8 cellular contexts compared by ENCODE assay signal in genomic region chr17:75012320-75013076, GRCh38. TPM values are rescaled to one million over a fixed set of nuclear protein-coding genes. Genes with fewer than 3 reads are reported as not detected.
DNase-seq lines count a peak whose midpoint lies in the region; FAIRE-seq and TF ChIP-seq lines count a peak whose summit lies in the region.

Gene MRPL58 (plus strand): TSS chr17:75012670. CDS start chr17:75012687, 17 bp downstream.

- intact Hi-C loops in activated naive CD4-positive, alpha-beta T cell treated with anti-CD3 and anti-CD28 coated beads for 36 hours (cut with micrococcal nuclease) = loop anchor here (1.0 to 2.0 kb wide), 3 partner anchors 22 to 52 kb away; partner anchors contain the start of genes ATP5PD and KCTD2

- peak; percentile 79 for TF ChIP-seq POLR2A in H54 (IDR thresholded peaks at IDR 0.05; ENCODE audit: low read depth, low read length)

- H3K27ac Mint-ChIP-seq in activated naive CD4-positive, alpha-beta T cell treated with anti-CD3 and anti-CD28 coated beads for 36 hours = peak within 1 kb of the TSS; percentile 81

- peak within 1 kb of the TSS; percentile 91 for H3K4me3 Mint-ChIP-seq in activated naive CD4-positive, alpha-beta T cell treated with anti-CD3 and anti-CD28 coated beads for 36 hours

- no peaks in the 10 kb centered on the region for H3K9me3 Mint-ChIP-seq in activated naive CD4-positive, alpha-beta T cell treated with anti-CD3 and anti-CD28 coated beads for 36 hours

- H3K27me3 Mint-ChIP-seq in activated naive CD4-positive, alpha-beta T cell treated with anti-CD3 and anti-CD28 coated beads for 36 hours (ENCODE audit: low read depth) = no peaks in the 10 kb centered on the region

- peaks cover 15% of the 10 kb centered on the region for H3K36me3 Mint-ChIP-seq in activated naive CD4-positive, alpha-beta T cell treated with anti-CD3 and anti-CD28 coated beads for 36 hours (ENCODE audit: low read depth)

- CTCF ChIA-PET in activated naive CD4-positive, alpha-beta T cell treated with anti-CD3 and anti-CD28 coated beads for 36 hours (lab: Charles Lee) = interaction anchor here (0.6 to 4.3 kb wide), 21 partner anchors 11 to 400 kb away, joined by 3 to 56 read pairs (median 5); partner anchors contain the start of genes CDR2L, OTOP2 and USH1G

- peaks cover 35% of the 10 kb centered on the region for H3K4me1 Mint-ChIP-seq in activated naive CD4-positive, alpha-beta T cell treated with anti-CD3 and anti-CD28 coated beads for 36 hours (ENCODE audit: low read depth)

- in situ Hi-C loops in SK-MEL-5 (cut with HindIII; ENCODE audit: low pct_unique_long_range_greater_than_20kb, low sequenced_read_pairs) = no loop called here

- DNase-seq in GDM1 (lab: John Stamatoyannopoulos, UW) (peak; percentile 79), H54 (ENCODE audit: insufficient read length, low spot score) (peak; percentile 92), LoVo (ENCODE audit: low spot score) (peak; percentile 89), SK-MEL-5 (ENCODE audit: low read depth, low spot score) (peak; percentile 88), germinal center (ENCODE audit: low spot score) (peak; percentile 88), nucleus accumbens (lab: John Stamatoyannopoulos, UW) (peak in 55 of 56 donors; percentile 42 to 90 (median 79)), superior temporal gyrus (ENCODE audit: extremely low spot score) (peak; percentile 85)
- peak; percentile 86 for DNase-seq in activated naive CD4-positive, alpha-beta T cell treated with anti-CD3 and anti-CD28 coated beads for 36 hours

- FAIRE-seq in H54 (lab: Jason Lieb, UNC) = no peak

RNA-seq across cellular contexts. Expression of gene MRPL58, which starts in this region (rescaled TPM):
- total RNA-seq in SK-MEL-5 (2014; rRNA removed; shearing (Covaris generic)) = 92.6 and 96.0 TPM in 2 replicates
- polyA plus RNA-seq in SK-MEL-5 (2015; cell fraction: cytosol; rRNA removed) = 88.1 and 100 TPM in 2 replicates
- 29.4 and 30.9 TPM in 2 replicates for polyA plus RNA-seq in SK-MEL-5 (2015; cell fraction: nucleus; rRNA removed)
- total RNA-seq in activated naive CD4-positive, alpha-beta T cell treated with anti-CD3 and anti-CD28 coated beads for 36 hours = 10 to 100 TPM; 60.6 to 64.5 TPM

Comparison
In these comparisons a context has a peak if more than half of its experiments do, and no peak if none do; other contexts are left out.
1. Peak in every context shown above with its lines: DNase-seq.